8 cellular contexts compared by ENCODE assay signal in the genomic region with DNA sequence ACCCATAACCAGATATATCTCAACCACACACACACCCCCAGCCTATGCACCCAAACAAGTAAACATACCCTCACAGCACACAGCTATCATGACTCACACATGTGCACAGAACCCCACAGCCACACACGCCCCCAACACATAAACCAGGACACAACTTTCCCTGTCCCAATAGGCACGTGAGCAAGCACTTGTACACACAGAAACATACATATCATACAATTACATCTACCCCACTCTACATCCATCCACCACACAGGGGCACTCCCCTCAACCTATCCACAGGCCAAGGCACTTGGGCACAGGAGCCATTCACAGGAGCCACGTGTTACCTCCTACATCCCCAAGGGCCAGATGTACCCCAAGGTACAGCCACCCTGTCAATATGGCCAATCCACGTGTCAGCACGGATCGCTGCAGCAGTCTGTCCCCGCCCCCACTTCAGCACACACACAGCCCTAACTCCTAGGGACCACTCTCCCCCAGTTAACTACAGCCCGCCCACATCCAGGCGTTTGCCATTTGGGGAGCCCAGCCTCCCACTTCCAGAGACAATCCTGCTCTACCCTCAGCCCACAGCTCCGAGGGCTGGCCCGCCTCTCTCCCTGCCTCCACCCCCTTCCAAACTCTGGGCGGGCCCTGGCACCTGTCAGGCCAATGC.
DNase-seq lines count a peak whose midpoint lies in the region; ATAC-seq and TF ChIP-seq lines count a peak whose summit lies in the region.

No MANE protein-coding gene starts in this region.

- peak overlapping the region; percentile 2 for H3K27ac ChIP-seq in RWPE2 (ENCODE audit: poor library complexity, severe bottlenecking)

- H3K4me1 Mint-ChIP-seq in natural killer cell, result peaks cover 12 to 25% of the 10 kb centered on the region in 2 donors

- H3K9me3 Mint-ChIP-seq in natural killer cell, result no peaks in the 10 kb centered on the region

- H3K27me3 ChIP-seq in RWPE2 (ENCODE audit: insufficient read depth, poor library complexity, severe bottlenecking), result no peaks in the 10 kb centered on the region

- H3K36me3 Mint-ChIP-seq in natural killer cell, result no peaks in the 10 kb centered on the region

- in situ Hi-C loops in KBM-7 (cut with MboI; ENCODE audit: low pct_unique_long_range_greater_than_20kb, low sequenced_read_pairs), result no loop called here

- H3K27ac Mint-ChIP-seq in natural killer cell, result peak overlapping the region in 1 of 2 donors; percentile 21

- H3K4me3 ChIP-seq in RWPE2 (ENCODE audit: severe bottlenecking), result no peak overlapping the region

- H3K27me3 Mint-ChIP-seq in natural killer cell (ENCODE audit: low read depth in 2 of 2), result peaks cover 0 to 15% of the 10 kb centered on the region in 2 donors

- peaks cover 17% of the 10 kb centered on the region; the same call in 1 of the 2 replicates for H3K36me3 ChIP-seq in RWPE2 (ENCODE audit: low read depth)

- intact Hi-C loops in natural killer cell (cut with micrococcal nuclease), result no loop called here

- DNase-seq in RWPE2 (ENCODE audit: low spot score) (no peak), natural killer cell (no peak), KBM-7 (no peak), cerebellar cortex (ENCODE audit: low spot score) (no peak), NCI-H1694 treated with DMSO at 0.1 percent for 48 hours (lab: John Stamatoyannopoulos, UW) (no peak)
- no peak for DNase-seq in activated effector memory CD4-positive, alpha-beta T cell treated with anti-CD3 and anti-CD28 coated beads, Interleukin-2, amount 50 U/mL, for 16 hours

- peak overlapping the region; percentile 3 for H3K4me3 Mint-ChIP-seq in natural killer cell

- ATAC-seq in GM19023 (IDR thresholded peaks at IDR 0.05; ENCODE audit: unreplicated experiment) (peak; percentile 27), HG02610 (IDR thresholded peaks at IDR 0.05; ENCODE audit: unreplicated experiment) (peak; percentile 19), RWPE2 (ENCODE audit: low read depth) (no peak), natural killer cell (no peak)

- peaks cover 13% of the 10 kb centered on the region for H3K4me1 ChIP-seq in RWPE2 (ENCODE audit: insufficient read depth, poor library complexity, severe bottlenecking)

- no peaks in the 10 kb centered on the region for H3K9me3 ChIP-seq in RWPE2 (ENCODE audit: severe bottlenecking)

- TF ChIP-seq CTCF in RWPE2 (IDR thresholded peaks at IDR 0.05; ENCODE audit: poor library complexity, severe bottlenecking) (no peak), natural killer cell (IDR thresholded peaks at IDR 0.05) (no peak)

Comparison
In these comparisons a context has a peak if more than half of its experiments do, and no peak if none do; other contexts are left out.
1. ATAC-seq: peak in GM19023 (single experiment) and HG02610 (single experiment); none in RWPE2 (single experiment) and natural killer cell (0 of 3).